ENCODE assay signal across 2 cellular contexts in the genomic region with DNA sequence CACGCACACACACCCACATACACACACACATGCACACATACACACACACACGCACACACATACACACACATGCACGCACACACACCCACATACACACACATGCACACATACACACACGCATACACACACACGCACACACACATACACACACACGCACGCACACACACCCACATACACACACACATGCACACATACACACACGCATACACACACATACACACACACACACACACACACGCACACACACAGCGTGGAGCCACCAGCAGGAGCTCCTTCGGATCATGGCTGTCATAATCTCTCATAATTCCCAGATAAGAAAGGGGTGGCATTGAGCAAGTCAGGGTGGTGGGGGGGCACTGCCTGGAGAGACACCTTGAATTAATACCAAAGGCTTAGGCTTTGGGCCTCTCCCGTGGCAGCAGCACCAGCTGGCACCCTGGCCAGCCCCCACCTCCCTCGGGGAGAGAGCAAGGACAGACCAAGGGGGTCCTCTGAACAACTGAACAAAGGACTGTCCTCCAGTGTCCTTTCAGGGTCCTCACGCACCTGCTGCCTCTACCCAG.
TF ChIP-seq lines count a peak whose summit lies in the region.

No MANE protein-coding gene starts in this region.

TF ChIP-seq in GM12891, 5 proteins besides CTCF, POLR2A, EP300 and RAD21 (continued from another document):
- TF ChIP-seq POU2F2 (IDR thresholded peaks at IDR 0.05; ENCODE audit: low read depth, low read length) (no peak), TAF1 (IDR thresholded peaks at IDR 0.05; ENCODE audit: low read depth, low read length) (no peak)
TF ChIP-seq in GM12891: peak in this region for 0.

TF ChIP-seq in H1, 55 proteins besides CTCF, POLR2A, EP300 and RAD21 (continued from another document):
- TF ChIP-seq, protein P1, sequence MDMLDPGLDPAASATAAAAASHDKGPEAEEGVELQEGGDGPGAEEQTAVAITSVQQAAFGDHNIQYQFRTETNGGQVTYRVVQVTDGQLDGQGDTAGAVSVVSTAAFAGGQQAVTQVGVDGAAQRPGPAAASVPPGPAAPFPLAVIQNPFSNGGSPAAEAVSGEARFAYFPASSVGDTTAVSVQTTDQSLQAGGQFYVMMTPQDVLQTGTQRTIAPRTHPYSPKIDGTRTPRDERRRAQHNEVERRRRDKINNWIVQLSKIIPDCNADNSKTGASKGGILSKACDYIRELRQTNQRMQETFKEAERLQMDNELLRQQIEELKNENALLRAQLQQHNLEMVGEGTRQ (IDR thresholded peaks at IDR 0.05; ENCODE audit: low read length) = no peak
- TF ChIP-seq, protein P2, sequence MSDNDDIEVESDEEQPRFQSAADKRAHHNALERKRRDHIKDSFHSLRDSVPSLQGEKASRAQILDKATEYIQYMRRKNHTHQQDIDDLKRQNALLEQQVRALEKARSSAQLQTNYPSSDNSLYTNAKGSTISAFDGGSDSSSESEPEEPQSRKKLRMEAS (IDR thresholded peaks at IDR 0.05) = no peak
- TF ChIP-seq KDM4A (IDR thresholded peaks at IDR 0.05; ENCODE audit: low read depth, low read length, severe bottlenecking) = no peak
- TF ChIP-seq SIN3A (conservative IDR thresholded peaks at IDR 0.05 in 1 of 2, IDR thresholded peaks at IDR 0.05 in 1 of 2; ENCODE audit: low read depth in 1 of 2, low read length in 2 of 2) = no peak
- no peak for TF ChIP-seq BRCA1 (IDR thresholded peaks at IDR 0.05; ENCODE audit: low read depth, low read length)
- no peak for TF ChIP-seq TBP (IDR thresholded peaks at IDR 0.05; ENCODE audit: low read depth, low read length)
- no peak for TF ChIP-seq NRF1 (IDR thresholded peaks at IDR 0.05; ENCODE audit: low read depth, low read length)
- TF ChIP-seq TAF7 (optimal IDR thresholded peaks at IDR 0.05; ENCODE audit: borderline replicate concordance, low read depth, low read length) = no peak
- TF ChIP-seq CHD2 (IDR thresholded peaks at IDR 0.05; ENCODE audit: low read length) = no peak
- no peak for TF ChIP-seq POU5F1 (IDR thresholded peaks at IDR 0.05; ENCODE audit: low read depth, low read length)
- no peak for TF ChIP-seq GABPA (IDR thresholded peaks at IDR 0.05; ENCODE audit: borderline replicate concordance, insufficient read depth, low read length)
- no peak for TF ChIP-seq ZNF274 (IDR thresholded peaks at IDR 0.05; ENCODE audit: borderline replicate concordance, extremely low read depth, low read length)
